1 cellular context compared by ENCODE assay signal in the genomic region with DNA sequence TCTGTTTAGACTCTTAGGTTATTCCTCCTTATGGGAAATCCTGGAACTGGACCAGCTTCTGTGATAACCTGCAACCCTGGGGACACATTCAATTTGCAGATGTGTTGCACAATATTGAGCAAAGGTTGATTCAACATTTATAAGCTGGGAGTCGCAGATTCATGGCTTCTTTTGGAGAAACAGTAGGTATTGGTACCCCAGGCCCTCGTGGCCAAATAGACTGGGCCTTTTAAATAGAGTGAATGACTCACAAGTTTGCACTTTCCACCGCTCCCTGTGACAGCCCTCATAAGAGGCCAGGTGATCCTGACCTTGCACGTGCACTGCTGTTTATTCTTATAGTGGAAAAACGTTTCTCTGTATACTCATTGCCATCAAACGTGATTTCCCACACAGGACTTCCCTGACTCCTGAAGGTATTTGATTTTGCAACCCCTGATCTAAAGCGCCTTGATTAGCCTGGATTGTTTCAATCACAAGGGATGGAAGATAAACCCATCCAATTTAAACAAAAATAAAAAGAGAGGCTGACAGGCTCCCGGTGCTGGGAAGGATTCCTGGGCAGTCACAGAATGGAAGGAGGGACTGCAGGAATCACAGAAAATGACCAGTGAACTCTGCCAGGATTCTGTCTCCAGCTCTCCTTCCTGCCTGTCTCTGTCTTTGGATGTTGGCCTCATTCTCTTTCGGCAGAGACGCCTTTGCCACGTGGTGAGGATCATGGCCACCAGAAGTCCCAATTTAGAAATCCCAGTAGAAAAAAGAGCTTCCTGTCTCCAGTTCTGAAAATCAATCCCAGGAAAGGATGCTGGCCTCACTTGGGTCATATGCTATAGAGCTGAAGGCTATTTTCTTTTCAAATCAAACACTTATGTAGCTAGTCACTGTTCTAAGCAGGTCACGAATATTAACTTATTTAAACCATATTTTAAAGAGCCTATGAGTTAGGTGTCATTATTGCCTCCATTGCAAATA.
TF ChIP-seq lines count a peak whose summit lies in the region.

No MANE protein-coding gene starts in this region.

TF ChIP-seq in HepG2, 621 proteins besides CTCF, POLR2A, EP300 and RAD21 (continued from another document and continues in another):
- TF ChIP-seq ZBTB34 (CRISPR knock-in tag; IDR thresholded peaks at IDR 0.05): no peak
- no peak for TF ChIP-seq MAFK (conservative IDR thresholded peaks at IDR 0.05 in 1 of 2, IDR thresholded peaks at IDR 0.05 in 1 of 2; ENCODE audit: low read length in 2 of 2)
- TF ChIP-seq KIAA2018 (CRISPR knock-in tag; IDR thresholded peaks at IDR 0.05; ENCODE audit: borderline replicate concordance): no peak
- TF ChIP-seq KLF6 (CRISPR knock-in tag; IDR thresholded peaks at IDR 0.05): 0 out of 2 replicates have a peak, but pooled peaks have one; percentile 21
- no peak for TF ChIP-seq HNRNPL (IDR thresholded peaks at IDR 0.05; ENCODE audit: low read depth, low read length)
- no peak for TF ChIP-seq ZNF777 (CRISPR knock-in tag; IDR thresholded peaks at IDR 0.05)
- no peak for TF ChIP-seq AGO1 (IDR thresholded peaks at IDR 0.05; ENCODE audit: low read depth, low read length, poor library complexity, severe bottlenecking)
- TF ChIP-seq ATM (IDR thresholded peaks at IDR 0.05; ENCODE audit: borderline replicate concordance): no peak
- TF ChIP-seq, protein P1, sequence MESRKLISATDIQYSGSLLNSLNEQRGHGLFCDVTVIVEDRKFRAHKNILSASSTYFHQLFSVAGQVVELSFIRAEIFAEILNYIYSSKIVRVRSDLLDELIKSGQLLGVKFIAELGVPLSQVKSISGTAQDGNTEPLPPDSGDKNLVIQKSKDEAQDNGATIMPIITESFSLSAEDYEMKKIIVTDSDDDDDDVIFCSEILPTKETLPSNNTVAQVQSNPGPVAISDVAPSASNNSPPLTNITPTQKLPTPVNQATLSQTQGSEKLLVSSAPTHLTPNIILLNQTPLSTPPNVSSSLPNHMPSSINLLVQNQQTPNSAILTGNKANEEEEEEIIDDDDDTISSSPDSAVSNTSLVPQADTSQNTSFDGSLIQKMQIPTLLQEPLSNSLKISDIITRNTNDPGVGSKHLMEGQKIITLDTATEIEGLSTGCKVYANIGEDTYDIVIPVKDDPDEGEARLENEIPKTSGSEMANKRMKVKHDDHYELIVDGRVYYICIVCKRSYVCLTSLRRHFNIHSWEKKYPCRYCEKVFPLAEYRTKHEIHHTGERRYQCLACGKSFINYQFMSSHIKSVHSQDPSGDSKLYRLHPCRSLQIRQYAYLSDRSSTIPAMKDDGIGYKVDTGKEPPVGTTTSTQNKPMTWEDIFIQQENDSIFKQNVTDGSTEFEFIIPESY (CRISPR knock-in tag; IDR thresholded peaks at IDR 0.05): no peak
- TF ChIP-seq, protein P2, sequence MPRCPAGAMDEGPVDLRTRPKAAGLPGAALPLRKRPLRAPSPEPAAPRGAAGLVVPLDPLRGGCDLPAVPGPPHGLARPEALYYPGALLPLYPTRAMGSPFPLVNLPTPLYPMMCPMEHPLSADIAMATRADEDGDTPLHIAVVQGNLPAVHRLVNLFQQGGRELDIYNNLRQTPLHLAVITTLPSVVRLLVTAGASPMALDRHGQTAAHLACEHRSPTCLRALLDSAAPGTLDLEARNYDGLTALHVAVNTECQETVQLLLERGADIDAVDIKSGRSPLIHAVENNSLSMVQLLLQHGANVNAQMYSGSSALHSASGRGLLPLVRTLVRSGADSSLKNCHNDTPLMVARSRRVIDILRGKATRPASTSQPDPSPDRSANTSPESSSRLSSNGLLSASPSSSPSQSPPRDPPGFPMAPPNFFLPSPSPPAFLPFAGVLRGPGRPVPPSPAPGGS (CRISPR knock-in tag; IDR thresholded peaks at IDR 0.05): no peak
- no peak for TF ChIP-seq ZNF101 (CRISPR knock-in tag; IDR thresholded peaks at IDR 0.05; ENCODE audit: borderline replicate concordance, low read depth)
- no peak for TF ChIP-seq BRD4 (CRISPR knock-in tag; IDR thresholded peaks at IDR 0.05)
- TF ChIP-seq HOXD1 (CRISPR knock-in tag; IDR thresholded peaks at IDR 0.05): no peak
- no peak; the same call in 1 of the 2 replicates for TF ChIP-seq YEATS4 (CRISPR knock-in tag; IDR thresholded peaks at IDR 0.05; ENCODE audit: borderline replicate concordance)
- no peak for TF ChIP-seq PRDM4 (CRISPR knock-in tag; IDR thresholded peaks at IDR 0.05; ENCODE audit: borderline replicate concordance)
- TF ChIP-seq ZIK1 (CRISPR knock-in tag; IDR thresholded peaks at IDR 0.05; ENCODE audit: borderline replicate concordance, low read depth): no peak
- no peak for TF ChIP-seq MBD4 (IDR thresholded peaks at IDR 0.05; ENCODE audit: borderline replicate concordance, low read length)
- TF ChIP-seq, protein P3, sequence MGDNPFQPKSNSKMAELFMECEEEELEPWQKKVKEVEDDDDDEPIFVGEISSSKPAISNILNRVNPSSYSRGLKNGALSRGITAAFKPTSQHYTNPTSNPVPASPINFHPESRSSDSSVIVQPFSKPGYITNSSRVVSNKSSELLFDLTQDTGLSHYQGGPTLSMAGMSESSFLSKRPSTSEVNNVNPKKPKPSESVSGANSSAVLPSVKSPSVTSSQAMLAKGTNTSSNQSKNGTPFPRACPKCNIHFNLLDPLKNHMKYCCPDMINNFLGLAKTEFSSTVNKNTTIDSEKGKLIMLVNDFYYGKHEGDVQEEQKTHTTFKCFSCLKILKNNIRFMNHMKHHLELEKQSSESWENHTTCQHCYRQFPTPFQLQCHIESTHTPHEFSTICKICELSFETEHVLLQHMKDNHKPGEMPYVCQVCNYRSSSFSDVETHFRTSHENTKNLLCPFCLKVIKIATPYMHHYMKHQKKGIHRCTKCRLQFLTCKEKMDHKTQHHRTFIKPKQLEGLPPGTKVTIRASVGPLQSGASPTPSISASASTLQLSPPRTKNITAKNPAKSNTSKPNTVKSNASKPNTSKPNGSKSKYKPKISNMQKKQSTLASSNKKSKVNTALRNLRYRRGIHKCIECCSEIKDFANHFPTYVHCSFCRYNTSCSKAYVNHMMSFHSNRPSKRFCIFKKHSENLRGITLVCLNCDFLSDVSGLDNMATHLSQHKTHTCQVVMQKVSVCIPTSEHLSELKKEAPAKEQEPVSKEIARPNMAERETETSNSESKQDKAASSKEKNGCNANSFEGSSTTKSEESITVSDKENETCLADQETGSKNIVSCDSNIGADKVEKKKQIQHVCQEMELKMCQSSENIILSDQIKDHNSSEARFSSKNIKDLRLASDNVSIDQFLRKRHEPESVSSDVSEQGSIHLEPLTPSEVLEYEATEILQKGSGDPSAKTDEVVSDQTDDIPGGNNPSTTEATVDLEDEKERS (CRISPR knock-in tag; IDR thresholded peaks at IDR 0.05): no peak
- TF ChIP-seq, protein P4, sequence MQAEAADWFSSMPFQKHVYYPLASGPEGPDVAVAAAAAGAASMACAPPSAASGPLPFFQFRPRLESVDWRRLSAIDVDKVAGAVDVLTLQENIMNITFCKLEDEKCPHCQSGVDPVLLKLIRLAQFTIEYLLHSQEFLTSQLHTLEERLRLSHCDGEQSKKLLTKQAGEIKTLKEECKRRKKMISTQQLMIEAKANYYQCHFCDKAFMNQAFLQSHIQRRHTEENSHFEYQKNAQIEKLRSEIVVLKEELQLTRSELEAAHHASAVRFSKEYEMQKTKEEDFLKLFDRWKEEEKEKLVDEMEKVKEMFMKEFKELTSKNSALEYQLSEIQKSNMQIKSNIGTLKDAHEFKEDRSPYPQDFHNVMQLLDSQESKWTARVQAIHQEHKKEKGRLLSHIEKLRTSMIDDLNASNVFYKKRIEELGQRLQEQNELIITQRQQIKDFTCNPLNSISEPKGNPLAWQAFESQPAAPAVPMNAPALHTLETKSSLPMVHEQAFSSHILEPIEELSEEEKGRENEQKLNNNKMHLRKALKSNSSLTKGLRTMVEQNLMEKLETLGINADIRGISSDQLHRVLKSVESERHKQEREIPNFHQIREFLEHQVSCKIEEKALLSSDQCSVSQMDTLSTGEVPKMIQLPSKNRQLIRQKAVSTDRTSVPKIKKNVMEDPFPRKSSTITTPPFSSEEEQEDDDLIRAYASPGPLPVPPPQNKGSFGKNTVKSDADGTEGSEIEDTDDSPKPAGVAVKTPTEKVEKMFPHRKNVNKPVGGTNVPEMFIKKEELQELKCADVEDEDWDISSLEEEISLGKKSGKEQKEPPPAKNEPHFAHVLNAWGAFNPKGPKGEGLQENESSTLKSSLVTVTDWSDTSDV (CRISPR knock-in tag; IDR thresholded peaks at IDR 0.05): no peak
- TF ChIP-seq ZNF530 (CRISPR knock-in tag; IDR thresholded peaks at IDR 0.05; ENCODE audit: low read depth): no peak
- no peak for TF ChIP-seq ZNF629 (CRISPR knock-in tag; conservative IDR thresholded peaks at IDR 0.05)
- TF ChIP-seq ZNF333 (CRISPR knock-in tag; IDR thresholded peaks at IDR 0.05; ENCODE audit: borderline replicate concordance): no peak
- no peak for TF ChIP-seq ZMYM4 (CRISPR knock-in tag; IDR thresholded peaks at IDR 0.05)
- no peak for TF ChIP-seq HHEX (CRISPR knock-in tag; IDR thresholded peaks at IDR 0.05)
- TF ChIP-seq CHD4 (IDR thresholded peaks at IDR 0.05; ENCODE audit: borderline replicate concordance, low read length): no peak
- TF ChIP-seq MED1 (CRISPR knock-in tag; IDR thresholded peaks at IDR 0.05): peak; percentile 45; the same call in 1 of the 2 replicates
